ENCODE assay signal across 8 cellular contexts in the genomic region with DNA sequence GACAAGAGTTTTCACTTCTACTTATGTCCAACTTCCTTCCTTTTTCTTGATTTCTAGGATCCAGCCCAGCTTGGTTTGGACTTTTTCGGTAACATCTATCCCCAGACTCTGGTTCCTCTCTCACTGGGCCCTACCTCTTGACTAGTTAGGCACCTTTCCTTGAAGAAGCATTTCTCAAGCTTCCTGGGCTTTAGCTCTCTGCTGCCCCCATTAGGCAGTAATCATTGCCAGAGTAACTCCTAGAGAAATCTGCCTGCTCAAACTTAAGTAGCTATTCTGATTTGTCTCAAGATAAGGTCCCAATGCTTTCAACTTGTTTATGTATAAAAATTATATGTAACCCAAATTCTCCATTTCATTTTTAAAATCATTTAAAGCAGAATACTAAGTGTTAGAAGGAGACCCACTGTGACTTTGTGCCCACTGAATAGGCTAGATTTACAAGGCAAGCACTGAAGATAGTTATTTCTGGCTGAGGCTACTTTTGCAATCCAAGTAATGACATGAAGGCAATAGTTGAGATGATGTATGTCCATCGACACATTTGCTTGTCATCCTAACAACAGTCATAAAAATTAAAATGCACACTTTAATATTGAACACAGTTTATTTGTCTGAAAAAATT.
A peak's percentile ranks its signal among the peaks of the same experiment; 100 is the strongest.
DNase-seq lines count a peak whose midpoint lies in the region; ATAC-seq and TF ChIP-seq lines count a peak whose summit lies in the region.

No MANE protein-coding gene starts in this region.

- no peak overlapping the region for H2AK5ac ChIP-seq in IMR-90 (ENCODE audit: low read depth, low read length)

- BruUV-seq in IMR-90 (replicated peaks; lab: Mats Ljungman, UMichigan) = no TSS peak

- in situ Hi-C loops in IMR-90 (cut with MboI; ENCODE audit: low sequenced_read_pairs) = no loop called here

- no peak overlapping the region for H3K27ac ChIP-seq in IMR-90 (ENCODE audit: insufficient read depth, low read length)

- H3K4me3 ChIP-seq in IMR-90 (ENCODE audit: insufficient read depth, low read depth, low read length) = no peak overlapping the region

- no peak overlapping the region for H2AK9ac ChIP-seq in IMR-90 (replicated peaks; ENCODE audit: low read depth, low read length, poor library complexity)

- no peaks in the 10 kb centered on the region for H3K36me3 Mint-ChIP-seq in activated CD8-positive, alpha-beta T cell treated with anti-CD3 and anti-CD28 coated beads, Interleukin-2, amount 10 ng/mL, durations not matched to agents 7 days and 5 days (ENCODE audit: low read depth)

- CTCF ChIA-PET in IMR-90 (lab: Yijun Ruan, JAX) = interaction anchor here (0.6 to 7.3 kb wide), 12 partner anchors 9 to 743 kb away, joined by 3 to 44 read pairs (median 4); no protein-coding TSS in a partner anchor
- CTCF ChIA-PET in activated CD8-positive, alpha-beta T cell treated with anti-CD3 and anti-CD28 coated beads, Interleukin-2, amount 10 ng/mL, durations not matched to agents 7 days and 5 days (lab: Charles Lee) = interaction anchor here (0.9 to 4.3 kb wide), 4 partner anchors 9 to 16 kb away, joined by 3 to 37 read pairs (median 8); no protein-coding TSS in a partner anchor

- no peaks in the 10 kb centered on the region for H3K9me1 ChIP-seq in IMR-90 (ENCODE audit: insufficient read depth, low read length)

- no peak overlapping the region for H4K91ac ChIP-seq in IMR-90 (ENCODE audit: insufficient read depth, low read depth, low read length)

- H4K20me1 ChIP-seq in IMR-90 (ENCODE audit: insufficient read depth, low read length) = no peaks in the 10 kb centered on the region

- dilution Hi-C loops in IMR-90 (cut with HindIII; ENCODE audit: low sequenced_read_pairs, unreplicated experiment) = no loop called here

- H3K56ac ChIP-seq in IMR-90 (ENCODE audit: extremely low read depth, insufficient read depth, low read length) = no peak overlapping the region

- H3K79me1 ChIP-seq in IMR-90 (ENCODE audit: low read depth in 1 of 2, low read length in 2 of 2) = no peaks in the 10 kb centered on the region

- H2AFZ ChIP-seq in IMR-90 (replicated peaks; ENCODE audit: low read length, poor library complexity) = no peak overlapping the region

- H3K9me3 ChIP-seq in IMR-90 (ENCODE audit: control insufficient read depth, insufficient read depth, low read length) = no peaks in the 10 kb centered on the region

- H3K9ac ChIP-seq in IMR-90 (ENCODE audit: low read depth, low read length) = no peak overlapping the region

- 33% methylated on average over 1 of the region's 2 CpGs; no CpG with 5 or more reads in 1 of the 2 experiments for WGBS in IMR-90 (ENCODE audit: extremely low coverage in 2 of 2, insufficient read length in 1 of 2), 2 experiments

- no peak overlapping the region for H2BK15ac ChIP-seq in IMR-90 (ENCODE audit: low read depth, low read length)

- TF ChIP-seq POLR2A in IMR-90 (IDR thresholded peaks at IDR 0.05; ENCODE audit: low read depth, low read length) = no peak

- H3K27me3 Mint-ChIP-seq in activated CD8-positive, alpha-beta T cell treated with anti-CD3 and anti-CD28 coated beads, Interleukin-2, amount 10 ng/mL, durations not matched to agents 7 days and 5 days (ENCODE audit: low read depth) = no peaks in the 10 kb centered on the region

- H3K36me3 ChIP-seq in IMR-90 (ENCODE audit: control insufficient read depth, insufficient read depth, low read length) = no peaks in the 10 kb centered on the region

- intact Hi-C loops in IMR-90 (cut with micrococcal nuclease) = no loop called here

- H4K5ac ChIP-seq in IMR-90 (ENCODE audit: low read depth, low read length) = no peak overlapping the region

- H3K4me2 ChIP-seq in IMR-90 (ENCODE audit: low read depth, low read length) = no peak overlapping the region

- no peaks in the 10 kb centered on the region for H3K9me3 Mint-ChIP-seq in activated CD8-positive, alpha-beta T cell treated with anti-CD3 and anti-CD28 coated beads, Interleukin-2, amount 10 ng/mL, durations not matched to agents 7 days and 5 days (ENCODE audit: insufficient read depth)

- no peak overlapping the region for H2BK20ac ChIP-seq in IMR-90 (ENCODE audit: low read depth, low read length)

- H3K27ac Mint-ChIP-seq in activated CD8-positive, alpha-beta T cell treated with anti-CD3 and anti-CD28 coated beads, Interleukin-2, amount 10 ng/mL, durations not matched to agents 7 days and 5 days = no peak overlapping the region

- H3K14ac ChIP-seq in IMR-90 (replicated peaks; ENCODE audit: low read depth, low read length) = no peak overlapping the region

- TF ChIP-seq CTCF in IMR-90 (conservative IDR thresholded peaks at IDR 0.05; ENCODE audit: low read depth, low read length) = peak; percentile 69

- H3K4me1 ChIP-seq in IMR-90 (ENCODE audit: control insufficient read depth, insufficient read depth, low read length) = no peaks in the 10 kb centered on the region; the same call in 1 of the 2 replicates

- peak; percentile 8 to 19 for DNase-seq in stimulated activated CD4-positive, alpha-beta T cell treated with anti-CD3 and anti-CD28 coated beads, Interleukin-2, amount 100 ng/mL, for 24 hours
- no peak for DNase-seq in stimulated activated CD4-positive, alpha-beta T cell treated with anti-CD3 and anti-CD28 coated beads, Interleukin-4, amount 100 ng/mL, for 1 hour
- DNase-seq in IMR-90 (peak; percentile 53), left kidney (ENCODE audit: low read depth, low spot score) (peak; percentile 49), amniotic stem cell (lab: John Stamatoyannopoulos, UW) (no peak)
- DNase-seq in activated CD8-positive, alpha-beta T cell treated with anti-CD3 and anti-CD28 coated beads, Interleukin-2, amount 10 ng/mL, durations not matched to agents 7 days and 5 days = peak; percentile 28

- H3K4me1 Mint-ChIP-seq in activated CD8-positive, alpha-beta T cell treated with anti-CD3 and anti-CD28 coated beads, Interleukin-2, amount 10 ng/mL, durations not matched to agents 7 days and 5 days (ENCODE audit: low read depth) = no peaks in the 10 kb centered on the region

- H3K18ac ChIP-seq in IMR-90 (ENCODE audit: low read depth, low read length) = no peak overlapping the region

- H3K23ac ChIP-seq in IMR-90 (ENCODE audit: low read depth, low read length) = no peak overlapping the region

- peak; percentile 55 for TF ChIP-seq RAD21 in IMR-90 (IDR thresholded peaks at IDR 0.05; ENCODE audit: low read length)

- no peak overlapping the region for H2BK120ac ChIP-seq in IMR-90 (ENCODE audit: low read depth, low read length)

- ATAC-seq in IMR-90 (ENCODE audit: low read depth) = peak; percentile 69
- ATAC-seq in activated CD8-positive, alpha-beta T cell treated with anti-CD3 and anti-CD28 coated beads, Interleukin-2, amount 10 ng/mL, durations not matched to agents 7 days and 5 days = no peak
- no peak for ATAC-seq in HG03571 (IDR thresholded peaks at IDR 0.05; ENCODE audit: unreplicated experiment)
- ATAC-seq in GM19452 (IDR thresholded peaks at IDR 0.05; ENCODE audit: unreplicated experiment) = no peak

- H3K27me3 ChIP-seq in IMR-90 (ENCODE audit: control insufficient read depth, insufficient read depth, low read length) = no peaks in the 10 kb centered on the region; the same call in 1 of the 2 replicates

- POLR2A ChIA-PET in IMR-90 (lab: Charles Lee; ENCODE audit: unreplicated experiment) = no interaction called here
- POLR2A ChIA-PET in activated CD8-positive, alpha-beta T cell treated with anti-CD3 and anti-CD28 coated beads, Interleukin-2, amount 10 ng/mL, durations not matched to agents 7 days and 5 days (lab: Charles Lee) = no interaction called here

- no peak overlapping the region for H3K4me3 Mint-ChIP-seq in activated CD8-positive, alpha-beta T cell treated with anti-CD3 and anti-CD28 coated beads, Interleukin-2, amount 10 ng/mL, durations not matched to agents 7 days and 5 days

- no peak overlapping the region for H3K4ac ChIP-seq in IMR-90 (ENCODE audit: low read depth, low read length)

- no peak overlapping the region for H2BK5ac ChIP-seq in IMR-90 (ENCODE audit: low read depth, low read length, poor library complexity, severe bottlenecking)

- H4K8ac ChIP-seq in IMR-90 (ENCODE audit: low read depth in 2 of 2, low read length in 2 of 2) = no peak overlapping the region

TF ChIP-seq in IMR-90, 13 proteins besides CTCF, POLR2A, EP300 and RAD21:
- TF ChIP-seq BHLHE40 (IDR thresholded peaks at IDR 0.05; ENCODE audit: low read depth, low read length) = no peak

Comparison
In these comparisons a context has a peak if more than half of its experiments do, and no peak if none do; other contexts are left out.
1. DNase-seq: peak in stimulated activated CD4-positive, alpha-beta T cell treated with anti-CD3 and anti-CD28 coated beads, Interleukin-2, amount 100 ng/mL, for 24 hours (2 of 2), IMR-90 (single experiment), activated CD8-positive, alpha-beta T cell treated with anti-CD3 and anti-CD28 coated beads, Interleukin-2, amount 10 ng/mL, durations not matched to agents 7 days and 5 days (single experiment) and left kidney (single experiment); none in stimulated activated CD4-positive, alpha-beta T cell treated with anti-CD3 and anti-CD28 coated beads, Interleukin-4, amount 100 ng/mL, for 1 hour (single experiment) and amniotic stem cell (single experiment).